In the genomic region with DNA sequence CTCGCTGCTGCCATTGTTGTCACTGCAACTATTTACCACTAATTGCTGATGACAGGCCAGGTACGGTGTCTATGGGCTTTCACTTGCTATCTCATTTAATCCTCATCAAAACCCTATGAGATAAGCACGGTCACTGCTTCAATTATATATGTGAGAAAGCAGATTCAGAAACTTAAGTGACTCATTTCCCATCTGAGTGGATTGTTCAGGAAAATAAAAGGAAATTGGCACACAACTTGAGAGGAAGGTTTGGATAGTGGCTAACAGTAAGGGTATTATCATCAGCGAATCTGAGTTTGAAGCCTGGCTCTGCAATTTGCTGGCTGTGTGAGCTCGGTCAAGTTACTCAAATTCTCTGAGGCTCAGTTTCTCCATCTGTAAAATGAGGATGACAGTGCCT, we compare ENCODE assay signal across 20 cellular contexts.
"Had no signal": no experiment of that assay in that cellular context is flagged by ENCODE, and none has a peak within 500 bp of the region (broad histone marks: within the 10 kb centered on the region; RNA-seq: fewer than 3 reads in every experiment).

No MANE protein-coding gene starts in this region.

- H3K27ac ChIP-seq: ascending aorta, cardiac muscle cell, epithelial cell of prostate, foreskin keratinocyte, sigmoid colon, spleen had no signal

- H3K4me3 ChIP-seq: ascending aorta, cardiac muscle cell, lung, sigmoid colon, spleen had no signal

- H3K9me3 ChIP-seq: ascending aorta, sigmoid colon, spleen had no signal

- H3K4me1 ChIP-seq: spleen had no signal

- H3K27me3 ChIP-seq: ascending aorta, cardiac muscle cell, sigmoid colon had no signal

- DNase-seq: activated CD4-positive, alpha-beta T cell treated with anti-CD3 and anti-CD28 coated beads, Interleukin-2, amount 10 ng/mL, durations not matched to agents 7 days and 5 days; activated CD4-positive, CD25-positive, alpha-beta regulatory T cell; activated CD8-positive, alpha-beta T cell treated with anti-CD3 and anti-CD28 coated beads, Interleukin-2, amount 10 ng/mL, durations not matched to agents 7 days and 5 days; activated naive CD4-positive, alpha-beta T cell treated with anti-CD3 and anti-CD28 coated beads, Interleukin-2, amount 50 U/mL, for 16 hours; activated T-cell treated with anti-CD3 and anti-CD28 coated beads, Interleukin-2, amount 50 U/mL, for 24 hours; effector memory CD8-positive, alpha-beta T cell; foreskin keratinocyte; hypothalamus; kidney; occipital lobe; posterior cingulate gyrus; sigmoid colon; spleen; stimulated activated CD4-positive, alpha-beta T cell treated with anti-CD3 and anti-CD28 coated beads, Interleukin-4, amount 100 ng/mL, for 4 hours; stimulated activated naive B cell treated with anti-CD40 and anti-IgM and Interleukin-4, amounts not matched to agents 10 μg/mL and 1 μg/mL and 100 μg/mL, for 72 hours; T-cell had no signal

- H3K36me3 ChIP-seq: ascending aorta, cardiac muscle cell, sigmoid colon, spleen had no signal
